ENCODE assay signal across 16 cellular contexts in the genomic region with DNA sequence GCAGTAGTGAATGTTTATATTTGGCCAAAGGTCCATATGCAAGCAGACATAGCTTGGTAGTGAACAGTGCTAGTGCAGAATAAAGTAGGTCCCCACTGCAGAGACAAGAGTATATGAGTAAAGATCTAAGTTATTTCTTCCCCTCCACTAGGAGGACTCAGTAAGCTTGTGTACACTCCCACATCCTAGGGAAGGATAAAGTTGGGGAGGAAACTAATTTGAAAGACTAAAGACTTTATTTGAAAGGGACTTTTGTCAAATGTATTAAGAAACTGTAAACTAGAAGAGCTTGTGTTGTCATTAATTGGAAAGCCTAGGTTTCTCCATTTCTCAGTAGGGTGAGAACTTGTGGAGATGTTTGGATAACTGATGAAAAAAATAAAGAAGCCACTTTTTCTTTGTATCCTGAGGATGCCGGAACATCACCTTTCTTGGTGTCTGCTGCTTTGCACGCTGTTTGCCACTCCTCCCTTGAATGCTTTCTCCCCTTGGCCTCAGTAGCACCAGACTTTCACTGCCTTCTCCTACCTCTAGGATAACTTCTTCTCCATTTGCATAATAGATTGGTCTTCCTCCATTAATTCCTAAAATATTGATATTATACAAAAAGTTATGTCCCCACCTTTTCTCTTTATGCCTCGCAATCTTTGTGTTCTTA.
"Had no signal": no experiment of that assay in that cellular context is flagged by ENCODE, and none has a peak within 500 bp of the region (broad histone marks: within the 10 kb centered on the region; RNA-seq: fewer than 3 reads in every experiment).

No MANE protein-coding gene starts in this region.

- H3K36me3 Mint-ChIP-seq: activated naive CD4-positive, alpha-beta T cell treated with anti-CD3 and anti-CD28 coated beads, Interleukin-2, amount 50 U/mL, for 72 hours; naive thymus-derived CD8-positive, alpha-beta T cell had no signal

- H3K4me1 Mint-ChIP-seq: naive thymus-derived CD8-positive, alpha-beta T cell had no signal

- H3K9me3 ChIP-seq: gastroesophageal sphincter, left lung, mucosa of descending colon, neutrophil had no signal

- H3K9me3 Mint-ChIP-seq: activated naive CD4-positive, alpha-beta T cell treated with anti-CD3 and anti-CD28 coated beads, Interleukin-2, amount 50 U/mL, for 72 hours had no signal

- DNase-seq: activated CD4-positive, alpha-beta T cell treated with anti-CD3 and anti-CD28 coated beads for 4 hours; activated CD8-positive, alpha-beta memory T cell treated with anti-CD3 and anti-CD28 coated beads, Interleukin-2, amount 50 U/mL, for 4 hours; activated CD8-positive, alpha-beta T cell treated with anti-CD3 and anti-CD28 coated beads, Interleukin-2, amount 10 ng/mL, durations not matched to agents 7 days and 5 days; activated gamma-delta T cell; activated T-cell treated with anti-CD3 and anti-CD28 coated beads, Interleukin-2, amount 50 U/mL, for 48 hours; dorsolateral prefrontal cortex; erythroblast; left lung; mammary epithelial cell; mucosa of descending colon; naive thymus-derived CD8-positive, alpha-beta T cell; stimulated activated CD4-positive, alpha-beta T cell treated with anti-CD3 and anti-CD28 coated beads, Interleukin-1b, Interleukin-23, amount 100 ng/mL, for 48 hours had no signal

- H3K4me1 ChIP-seq: gastroesophageal sphincter, left lung had no signal

- H3K36me3 ChIP-seq: cardiac muscle cell, gastroesophageal sphincter, left lung, neutrophil had no signal

- H3K27ac ChIP-seq: cardiac muscle cell, dorsolateral prefrontal cortex, gastroesophageal sphincter, left lung, neutrophil had no signal

- H3K4me3 ChIP-seq: cardiac muscle cell, dorsolateral prefrontal cortex, gastroesophageal sphincter, left lung, mucosa of descending colon had no signal

- H3K27me3 ChIP-seq: gastroesophageal sphincter, left lung, neutrophil had no signal

- H3K4me3 Mint-ChIP-seq: activated CD8-positive, alpha-beta T cell treated with anti-CD3 and anti-CD28 coated beads, Interleukin-2, amount 10 ng/mL, durations not matched to agents 7 days and 5 days; naive thymus-derived CD8-positive, alpha-beta T cell had no signal

- H3K27ac Mint-ChIP-seq: activated CD8-positive, alpha-beta T cell treated with anti-CD3 and anti-CD28 coated beads, Interleukin-2, amount 10 ng/mL, durations not matched to agents 7 days and 5 days; activated naive CD4-positive, alpha-beta T cell treated with anti-CD3 and anti-CD28 coated beads, Interleukin-2, amount 50 U/mL, for 72 hours; naive thymus-derived CD8-positive, alpha-beta T cell had no signal
